ENCODE assay signal across 1 cellular context in the genomic region with DNA sequence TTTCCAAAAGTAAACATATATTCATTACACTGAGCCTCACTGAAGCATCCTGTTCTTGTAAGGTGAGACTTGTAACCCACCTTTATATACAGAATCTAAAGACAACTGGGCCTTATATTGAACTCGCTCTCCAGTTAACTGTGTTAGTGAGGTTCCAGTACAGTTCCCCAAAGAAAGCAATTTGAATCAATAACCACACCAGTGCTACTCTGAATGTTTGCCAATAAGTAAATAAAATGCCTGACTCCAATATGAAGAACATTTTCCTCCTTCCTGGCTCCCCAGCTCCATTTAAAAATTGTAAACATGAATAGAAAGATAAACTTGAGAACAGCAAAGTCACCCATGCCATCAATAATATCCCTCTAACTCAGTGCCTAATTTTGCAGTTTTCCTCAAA.
TF ChIP-seq lines count a peak whose summit lies in the region.

No MANE protein-coding gene starts in this region.

TF ChIP-seq in HCT116, 20 proteins besides CTCF, POLR2A, EP300 and RAD21 (continued from another document):
- TF ChIP-seq EGR1 (IDR thresholded peaks at IDR 0.05; ENCODE audit: low read depth): no peak
- no peak for TF ChIP-seq ZNF274 (IDR thresholded peaks at IDR 0.05; ENCODE audit: low read depth, low read length)
- TF ChIP-seq CEBPB (IDR thresholded peaks at IDR 0.05; ENCODE audit: low read depth): no peak
- TF ChIP-seq JUND (IDR thresholded peaks at IDR 0.05): no peak
- TF ChIP-seq YY1 (IDR thresholded peaks at IDR 0.05; ENCODE audit: extremely low read depth, insufficient replicate concordance, low read depth, low read length): no peak
- no peak for TF ChIP-seq FOSL1 (IDR thresholded peaks at IDR 0.05; ENCODE audit: low read depth)
- no peak for TF ChIP-seq ELF1 (IDR thresholded peaks at IDR 0.05; ENCODE audit: borderline replicate concordance, low read depth)
- no peak for TF ChIP-seq EZH2 (IDR thresholded peaks at IDR 0.05)
- TF ChIP-seq EZH2phosphoT487 (IDR thresholded peaks at IDR 0.05; ENCODE audit: borderline replicate concordance): no peak
- TF ChIP-seq, protein P1, sequence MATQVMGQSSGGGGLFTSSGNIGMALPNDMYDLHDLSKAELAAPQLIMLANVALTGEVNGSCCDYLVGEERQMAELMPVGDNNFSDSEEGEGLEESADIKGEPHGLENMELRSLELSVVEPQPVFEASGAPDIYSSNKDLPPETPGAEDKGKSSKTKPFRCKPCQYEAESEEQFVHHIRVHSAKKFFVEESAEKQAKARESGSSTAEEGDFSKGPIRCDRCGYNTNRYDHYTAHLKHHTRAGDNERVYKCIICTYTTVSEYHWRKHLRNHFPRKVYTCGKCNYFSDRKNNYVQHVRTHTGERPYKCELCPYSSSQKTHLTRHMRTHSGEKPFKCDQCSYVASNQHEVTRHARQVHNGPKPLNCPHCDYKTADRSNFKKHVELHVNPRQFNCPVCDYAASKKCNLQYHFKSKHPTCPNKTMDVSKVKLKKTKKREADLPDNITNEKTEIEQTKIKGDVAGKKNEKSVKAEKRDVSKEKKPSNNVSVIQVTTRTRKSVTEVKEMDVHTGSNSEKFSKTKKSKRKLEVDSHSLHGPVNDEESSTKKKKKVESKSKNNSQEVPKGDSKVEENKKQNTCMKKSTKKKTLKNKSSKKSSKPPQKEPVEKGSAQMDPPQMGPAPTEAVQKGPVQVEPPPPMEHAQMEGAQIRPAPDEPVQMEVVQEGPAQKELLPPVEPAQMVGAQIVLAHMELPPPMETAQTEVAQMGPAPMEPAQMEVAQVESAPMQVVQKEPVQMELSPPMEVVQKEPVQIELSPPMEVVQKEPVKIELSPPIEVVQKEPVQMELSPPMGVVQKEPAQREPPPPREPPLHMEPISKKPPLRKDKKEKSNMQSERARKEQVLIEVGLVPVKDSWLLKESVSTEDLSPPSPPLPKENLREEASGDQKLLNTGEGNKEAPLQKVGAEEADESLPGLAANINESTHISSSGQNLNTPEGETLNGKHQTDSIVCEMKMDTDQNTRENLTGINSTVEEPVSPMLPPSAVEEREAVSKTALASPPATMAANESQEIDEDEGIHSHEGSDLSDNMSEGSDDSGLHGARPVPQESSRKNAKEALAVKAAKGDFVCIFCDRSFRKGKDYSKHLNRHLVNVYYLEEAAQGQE (IDR thresholded peaks at IDR 0.05; ENCODE audit: low read depth): no peak
- TF ChIP-seq, protein P2, sequence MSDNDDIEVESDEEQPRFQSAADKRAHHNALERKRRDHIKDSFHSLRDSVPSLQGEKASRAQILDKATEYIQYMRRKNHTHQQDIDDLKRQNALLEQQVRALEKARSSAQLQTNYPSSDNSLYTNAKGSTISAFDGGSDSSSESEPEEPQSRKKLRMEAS (IDR thresholded peaks at IDR 0.05): no peak
- no peak for TF ChIP-seq SP1 (IDR thresholded peaks at IDR 0.05; ENCODE audit: low read depth)
- TF ChIP-seq SIN3A (IDR thresholded peaks at IDR 0.05; ENCODE audit: low read depth): no peak
- TF ChIP-seq ZFX (IDR thresholded peaks at IDR 0.05): no peak
- no peak for TF ChIP-seq POLR2AphosphoS5 (IDR thresholded peaks at IDR 0.05; ENCODE audit: low read depth, low read length)
